In genomic region chr1:244971524-244972216, GRCh38 we compare ENCODE assay signal across 8 cellular contexts.
DNase-seq lines count a peak whose midpoint lies in the region; TF ChIP-seq lines count a peak whose summit lies in the region.

No MANE protein-coding gene starts in this region.

- no peaks in the 10 kb centered on the region for H3K9me3 Mint-ChIP-seq in MCF 10A (ENCODE audit: unreplicated experiment)

- peak overlapping the region; percentile 99 for H3K27ac ChIP-seq in vagina

- intact Hi-C loops in MCF 10A (cut with micrococcal nuclease) = loop anchor here (1.0 to 5.0 kb wide), 3 partner anchors 18 to 519 kb away; partner anchors contain the start of gene ADSS2
- intact Hi-C loops in vagina (cut with DNase I) = loop anchor here (10.0 kb wide), 1 partner anchor 137 kb away; the partner anchor contains the start of gene COX20

- H3K4me3 Mint-ChIP-seq in MCF 10A (ENCODE audit: unreplicated experiment) = peak overlapping the region; percentile 98

- TF ChIP-seq CTCF in GM06990 (IDR thresholded peaks at IDR 0.05; ENCODE audit: insufficient read depth, low read length, poor library complexity, severe bottlenecking) (no peak), MCF 10A (IDR thresholded peaks at IDR 0.05; ENCODE audit: unreplicated experiment) (no peak), vagina (IDR thresholded peaks at IDR 0.05) (no peak)

- H3K4me1 Mint-ChIP-seq in MCF 10A (ENCODE audit: insufficient read depth, unreplicated experiment) = peaks cover 29% of the 10 kb centered on the region

- H3K4me1 ChIP-seq in vagina = peaks cover 22% of the 10 kb centered on the region

- CTCF ChIA-PET in MCF 10A (lab: Yijun Ruan, JAX) = interaction anchor here (0.5 to 3.2 kb wide), 18 partner anchors 11 to 924 kb away, joined by 3 to 35 read pairs (median 4); partner anchors contain the start of gene HNRNPU

- peaks cover 38% of the 10 kb centered on the region for H3K36me3 Mint-ChIP-seq in MCF 10A (ENCODE audit: insufficient read depth, unreplicated experiment)

- TF ChIP-seq POLR2A in vagina (IDR thresholded peaks at IDR 0.05) = no peak

- H3K4me3 ChIP-seq in GM06990 (replicated peaks; ENCODE audit: low read depth, low read length) (peak overlapping the region; percentile 82), vagina (peak overlapping the region; percentile 81 to 83)

- H3K36me3 ChIP-seq in GM06990 (ENCODE audit: control insufficient read depth, insufficient read depth, low read length) (no peaks in the 10 kb centered on the region), vagina (no peaks in the 10 kb centered on the region)

- H3K27me3 ChIP-seq in GM06990 (replicated peaks; ENCODE audit: control insufficient read depth, insufficient read depth, low read length) = no peaks in the 10 kb centered on the region
- no peaks in the 10 kb centered on the region for H3K27me3 ChIP-seq in vagina

- no peaks in the 10 kb centered on the region for H3K9me3 ChIP-seq in vagina

- H3K27ac Mint-ChIP-seq in MCF 10A (ENCODE audit: low read depth, unreplicated experiment) = peak overlapping the region; percentile 100

- no TSS peak for BruUV-seq in MCF 10A (replicated peaks; lab: Mats Ljungman, UMichigan)

- H3K27me3 Mint-ChIP-seq in MCF 10A (ENCODE audit: insufficient read depth, unreplicated experiment) = no peaks in the 10 kb centered on the region

- DNase-seq in GM06990 (ENCODE audit: extremely low read depth, insufficient read length) (no peak), NCI-H1048 (lab: John Stamatoyannopoulos, UW) (peak; percentile 61), MCF 10A (ENCODE audit: unreplicated experiment) (no peak), medulla oblongata (ENCODE audit: extremely low spot score) (peak; percentile 66), vagina (ENCODE audit: extremely low spot score in 2 of 2) (no peak), HPDE6-E6E7 (ENCODE audit: extremely low spot score) (no peak), AG08396 (ENCODE audit: low spot score) (no peak), GF-D8 (lab: John Stamatoyannopoulos, UW) (no peak)

- POLR2A ChIA-PET in MCF 10A (lab: Yijun Ruan, JAX) = interaction anchor here (0.5 to 10.4 kb wide), 41 partner anchors 7 to 1716 kb away, joined by 3 to 719 read pairs (median 4); partner anchors contain the start of genes CEP170, CNST, COX20 and HNRNPU

Comparison
In these comparisons a context has a peak if more than half of its experiments do, and no peak if none do; other contexts are left out.
1. DNase-seq: peak in NCI-H1048 (single experiment) and medulla oblongata (single experiment); none in GM06990 (single experiment), MCF 10A (single experiment), vagina (0 of 2), HPDE6-E6E7 (single experiment), AG08396 (single experiment) and GF-D8 (single experiment).